12 cellular contexts compared by ENCODE assay signal in the genomic region with DNA sequence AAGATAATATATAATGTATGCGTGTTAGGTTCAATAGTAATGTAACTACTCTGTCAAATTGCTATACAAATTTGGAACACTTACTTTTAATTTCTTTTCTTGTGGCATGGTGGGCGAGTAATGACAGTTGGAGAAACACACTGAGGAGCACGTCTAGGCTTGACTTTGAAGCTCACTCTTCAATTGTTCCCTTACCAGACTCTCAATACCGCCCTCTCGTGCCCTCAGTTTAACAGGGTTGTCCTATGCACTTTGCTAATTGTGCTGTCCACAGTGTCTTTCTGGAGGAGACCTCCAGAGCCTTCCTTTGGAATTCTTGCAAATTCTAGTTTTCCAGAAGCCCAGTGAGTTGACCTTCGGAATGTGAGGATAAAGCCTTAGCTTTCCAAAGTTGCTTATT.
A peak's percentile ranks its signal among the peaks of the same experiment; 100 is the strongest.
DNase-seq lines count a peak whose midpoint lies in the region; ATAC-seq, FAIRE-seq and TF ChIP-seq lines count a peak whose summit lies in the region.
"Had no signal": no experiment of that assay in that cellular context is flagged by ENCODE, and none has a peak within 500 bp of the region (broad histone marks: within the 10 kb centered on the region; RNA-seq: fewer than 3 reads in every experiment).

No MANE protein-coding gene starts in this region.

- H3K4me1 Mint-ChIP-seq in endothelial cell (ENCODE audit: unreplicated experiment): peaks cover 3% of the 10 kb centered on the region
- no peaks in the 10 kb centered on the region for H3K4me1 Mint-ChIP-seq in natural killer cell treated with Interleukin-12 subunit alpha and Interleukin-12 subunit beta and Interleukin-15 and Interleukin-18, amount 100 ng/mL, for 72 hours (ENCODE audit: low read depth in 2 of 2)

- H4K20me1 ChIP-seq in OCI-LY1 (ENCODE audit: insufficient read depth, low read length): no peaks in the 10 kb centered on the region

- H3K4me1 ChIP-seq in A549 (no peaks in the 10 kb centered on the region), OCI-LY1 (ENCODE audit: insufficient read depth, low read length, severe bottlenecking) (no peaks in the 10 kb centered on the region)

- DNase-seq in A549 (ENCODE audit: low read depth in 1 of 2, low spot score in 1 of 2): peak; percentile 8 to 29
- DNase-seq in endothelial cell (ENCODE audit: low spot score): peak; percentile 27
- DNase-seq in DMS79 treated with DMSO at 0.1 percent for 48 hours (lab: John Stamatoyannopoulos, UW): no peak
- no peak for DNase-seq in natural killer cell treated with Interleukin-12 subunit alpha and Interleukin-12 subunit beta and Interleukin-15 and Interleukin-18, amount 100 ng/mL, for 72 hours (ENCODE audit: low spot score)
- DNase-seq in cardiac septum (ENCODE audit: low spot score): no peak
- DNase-seq in stimulated activated CD4-positive, alpha-beta T cell treated with anti-CD3 and anti-CD28 coated beads, Interleukin-2, amount 100 ng/mL, for 48 hours: no peak
- DNase-seq: activated naive CD4-positive, alpha-beta T cell treated with anti-CD3 and anti-CD28 coated beads for 36 hours; NCI-H1930 had no signal

- ATAC-seq in A549: peak; percentile 57 to 71; a peak in 3 of 6 replicates
- ATAC-seq in natural killer cell treated with Interleukin-12 subunit alpha and Interleukin-12 subunit beta and Interleukin-15 and Interleukin-18, amount 100 ng/mL, for 72 hours: no peak

- WGBS in A549 (ENCODE audit: missing lambda C conversion rate): 13% methylated on average over 6 of the region's 6 CpGs

- CTCF ChIA-PET in A549 (lab: Yijun Ruan, JAX): interaction anchor here (0.7 kb wide), 1 partner anchor 523 kb away, joined by 3 read pairs; no protein-coding TSS in a partner anchor

- intact Hi-C loops in cardiac septum (cut with DNase I): no loop called here

- H3K4me2 ChIP-seq in A549: no peak overlapping the region
- H3K4me2 ChIP-seq in OCI-LY1 (ENCODE audit: low read length): no peak overlapping the region

- H2AFZ ChIP-seq in OCI-LY1 (ENCODE audit: low read length): no peak overlapping the region

- H3K27ac ChIP-seq in A549: no peak overlapping the region
- H3K27ac ChIP-seq in OCI-LY1 (ENCODE audit: low read depth, low read length, poor library complexity, severe bottlenecking): no peak overlapping the region

- H3F3A ChIP-seq in OCI-LY1 (ENCODE audit: insufficient read depth, low read length): no peaks in the 10 kb centered on the region

- no peak overlapping the region for H3K9ac ChIP-seq in OCI-LY1 (ENCODE audit: low read length)

- TF ChIP-seq EP300 in A549 (IDR thresholded peaks at IDR 0.05): no peak

- H3K4me3 ChIP-seq in A549 (no peak overlapping the region), OCI-LY1 (ENCODE audit: low read depth, low read length, poor library complexity, severe bottlenecking) (no peak overlapping the region)

- TF ChIP-seq CTCF in A549 (IDR thresholded peaks at IDR 0.05): no peak; the same call in 2 of the 3 replicates
- peak; percentile 30; the same call in 2 of the 3 replicates for TF ChIP-seq CTCF in GM12872 (IDR thresholded peaks at IDR 0.05; ENCODE audit: insufficient read depth, low read depth, low read length)
- peak; percentile 50 for TF ChIP-seq CTCF in OCI-LY1 (IDR thresholded peaks at IDR 0.05; ENCODE audit: low read length)
- TF ChIP-seq CTCF in endothelial cell (IDR thresholded peaks at IDR 0.05; ENCODE audit: unreplicated experiment): no peak

- no peaks in the 10 kb centered on the region for H3K9me3 ChIP-seq in A549
- no peaks in the 10 kb centered on the region for H3K9me3 ChIP-seq in OCI-LY1 (ENCODE audit: low read length)

- TF ChIP-seq RAD21 in A549 (conservative IDR thresholded peaks at IDR 0.05 in 1 of 2, IDR thresholded peaks at IDR 0.05 in 1 of 2): peak in 1 of 2 experiments; percentile 30; a peak in 2 of 5 replicates

- H3K36me3 ChIP-seq in OCI-LY1 (ENCODE audit: insufficient read depth, low read length): no peaks in the 10 kb centered on the region

- no peaks in the 10 kb centered on the region for H3K9me2 ChIP-seq in OCI-LY1 (ENCODE audit: low read depth, low read length)

- H3K9me3 Mint-ChIP-seq in endothelial cell (ENCODE audit: unreplicated experiment): no peaks in the 10 kb centered on the region
- no peaks in the 10 kb centered on the region for H3K9me3 Mint-ChIP-seq in natural killer cell treated with Interleukin-12 subunit alpha and Interleukin-12 subunit beta and Interleukin-15 and Interleukin-18, amount 100 ng/mL, for 72 hours
- H3K9me3 Mint-ChIP-seq: activated naive CD4-positive, alpha-beta T cell treated with anti-CD3 and anti-CD28 coated beads for 36 hours; T-helper 2 cell treated with Interferon-gamma antibody and Interleukin-4, amounts not matched to agents 5 μg/mL and 100 μg/mL, for 36 hours had no signal

- H3K79me2 ChIP-seq in OCI-LY1 (ENCODE audit: insufficient read depth, low read length): no peaks in the 10 kb centered on the region

- no peak for FAIRE-seq in A549 (lab: Jason Lieb, UNC)
- FAIRE-seq: endometrium had no signal

- no peak overlapping the region for H3K27ac Mint-ChIP-seq in endothelial cell (ENCODE audit: unreplicated experiment)
- no peak overlapping the region for H3K27ac Mint-ChIP-seq in natural killer cell treated with Interleukin-12 subunit alpha and Interleukin-12 subunit beta and Interleukin-15 and Interleukin-18, amount 100 ng/mL, for 72 hours
- H3K27ac Mint-ChIP-seq: activated naive CD4-positive, alpha-beta T cell treated with anti-CD3 and anti-CD28 coated beads for 36 hours; T-helper 2 cell treated with Interferon-gamma antibody and Interleukin-4, amounts not matched to agents 5 μg/mL and 100 μg/mL, for 36 hours had no signal

- no peak overlapping the region for H3K4me3 Mint-ChIP-seq in endothelial cell (ENCODE audit: unreplicated experiment)
- H3K4me3 Mint-ChIP-seq in natural killer cell treated with Interleukin-12 subunit alpha and Interleukin-12 subunit beta and Interleukin-15 and Interleukin-18, amount 100 ng/mL, for 72 hours: no peak overlapping the region
- H3K4me3 Mint-ChIP-seq: activated naive CD4-positive, alpha-beta T cell treated with anti-CD3 and anti-CD28 coated beads for 36 hours; T-helper 2 cell treated with Interferon-gamma antibody and Interleukin-4, amounts not matched to agents 5 μg/mL and 100 μg/mL, for 36 hours had no signal

- no peaks in the 10 kb centered on the region for H3K36me3 Mint-ChIP-seq in endothelial cell (ENCODE audit: low read depth, unreplicated experiment)
- H3K36me3 Mint-ChIP-seq in natural killer cell treated with Interleukin-12 subunit alpha and Interleukin-12 subunit beta and Interleukin-15 and Interleukin-18, amount 100 ng/mL, for 72 hours: no peaks in the 10 kb centered on the region

- H3K27me3 ChIP-seq in OCI-LY1 (ENCODE audit: insufficient read depth, low read length): no peaks in the 10 kb centered on the region

- POLR2A ChIA-PET in A549 (lab: Yijun Ruan, JAX): no interaction called here

- TF ChIP-seq POLR2A in A549 (IDR thresholded peaks at IDR 0.05; ENCODE audit: low read length): no peak

- H3K27me3 Mint-ChIP-seq in endothelial cell (ENCODE audit: unreplicated experiment): peaks cover 7% of the 10 kb centered on the region
- H3K27me3 Mint-ChIP-seq in natural killer cell treated with Interleukin-12 subunit alpha and Interleukin-12 subunit beta and Interleukin-15 and Interleukin-18, amount 100 ng/mL, for 72 hours: peaks cover 4 to 34% of the 10 kb centered on the region in 2 donors

TF ChIP-seq in A549, 52 proteins besides CTCF, POLR2A, EP300 and RAD21:
- TF ChIP-seq JUNB (IDR thresholded peaks at IDR 0.05) (no peak), ZC3H11A (IDR thresholded peaks at IDR 0.05) (no peak), ZSCAN20 (CRISPR knock-in tag; IDR thresholded peaks at IDR 0.05) (no peak), BCL3 (IDR thresholded peaks at IDR 0.05) (no peak), HDAC2 (IDR thresholded peaks at IDR 0.05) (no peak), FOSB (CRISPR knock-in tag; IDR thresholded peaks at IDR 0.05) (no peak), NR3C1 (IDR thresholded peaks at IDR 0.05) (no peak), CHD2 (IDR thresholded peaks at IDR 0.05; ENCODE audit: low read length, partially characterized antibody) (no peak), ZFP36 (IDR thresholded peaks at IDR 0.05; ENCODE audit: borderline replicate concordance, partially characterized antibody) (no peak), PHF8 (IDR thresholded peaks at IDR 0.05; ENCODE audit: borderline replicate concordance, low read depth) (no peak), MAZ (IDR thresholded peaks at IDR 0.05; ENCODE audit: borderline replicate concordance, low read depth, low read length) (no peak), RCOR1 (IDR thresholded peaks at IDR 0.05; ENCODE audit: low read depth, low read length) (no peak), JUN (IDR thresholded peaks at IDR 0.05) (no peak), FOXS1 (CRISPR knock-in tag; IDR thresholded peaks at IDR 0.05) (no peak), HOXA7 (CRISPR knock-in tag; IDR thresholded peaks at IDR 0.05) (no peak), USF2 (IDR thresholded peaks at IDR 0.05) (no peak), TP53 (CRISPR knock-in tag; IDR thresholded peaks at IDR 0.05) (no peak), MYC (IDR thresholded peaks at IDR 0.05; ENCODE audit: borderline replicate concordance, low read length) (no peak), KDM5A (IDR thresholded peaks at IDR 0.05) (no peak)

Comparison
In these comparisons a context has a peak if more than half of its experiments do, and no peak if none do; other contexts are left out.
1. ATAC-seq: peak in A549 (2 of 2); none in natural killer cell treated with Interleukin-12 subunit alpha and Interleukin-12 subunit beta and Interleukin-15 and Interleukin-18, amount 100 ng/mL, for 72 hours (0 of 2).
2. DNase-seq: peak in A549 (2 of 2) and endothelial cell (single experiment); none in DMS79 treated with DMSO at 0.1 percent for 48 hours (single experiment), natural killer cell treated with Interleukin-12 subunit alpha and Interleukin-12 subunit beta and Interleukin-15 and Interleukin-18, amount 100 ng/mL, for 72 hours (single experiment), cardiac septum (single experiment) and stimulated activated CD4-positive, alpha-beta T cell treated with anti-CD3 and anti-CD28 coated beads, Interleukin-2, amount 100 ng/mL, for 48 hours (0 of 2).
3. CTCF ChIP-seq: peak in GM12872 (single experiment) and OCI-LY1 (single experiment); none in A549 (single experiment) and endothelial cell (single experiment).